Comparison of ENCODE assay signal across 18 cellular contexts in genomic region chr20:52279667-52280180, GRCh38.
"Had no signal": no experiment of that assay in that cellular context is flagged by ENCODE, and none has a peak within 500 bp of the region (broad histone marks: within the 10 kb centered on the region; RNA-seq: fewer than 3 reads in every experiment).

No MANE protein-coding gene starts in this region.

- H3K4me2 ChIP-seq: neural progenitor cell had no signal

- H3K36me3 ChIP-seq: left lung, neural progenitor cell, right lobe of liver, spleen, stomach, thoracic aorta, upper lobe of right lung had no signal

- DNase-seq: activated CD4-positive, alpha-beta T cell treated with anti-CD3 and anti-CD28 coated beads for 1 hour; activated CD8-positive, alpha-beta memory T cell treated with anti-CD3 and anti-CD28 coated beads, Interleukin-2, amount 50 U/mL, for 4 hours; activated CD8-positive, alpha-beta T cell treated with anti-CD3 and anti-CD28 coated beads, Interleukin-2, amount 10 ng/mL, durations not matched to agents 7 days and 5 days; activated gamma-delta T cell treated with Interleukin-2 at 50 U/mL for 16 hours; amygdala; cerebellar nuclear complex; effector memory CD8-positive, alpha-beta T cell; hippocampal formation; kidney; left lung; mammary epithelial cell; naive B cell; right lobe of liver; spleen; stomach; upper lobe of right lung had no signal

- H2AFZ ChIP-seq: neural progenitor cell had no signal

- H3K27ac ChIP-seq: left lung, neural progenitor cell, right lobe of liver, spleen, stomach, thoracic aorta, upper lobe of right lung had no signal

- H3K9me3 ChIP-seq: left lung, right lobe of liver, spleen, stomach, thoracic aorta, upper lobe of right lung had no signal

- H3K4me1 ChIP-seq: neural progenitor cell, spleen, stomach, upper lobe of right lung had no signal

- H3K4me3 ChIP-seq: left lung, neural progenitor cell, right lobe of liver, spleen, stomach, thoracic aorta, upper lobe of right lung had no signal

- H3K9ac ChIP-seq: neural progenitor cell had no signal

- H3K27me3 ChIP-seq: neural progenitor cell, right lobe of liver, upper lobe of right lung had no signal
